In the genomic region with DNA sequence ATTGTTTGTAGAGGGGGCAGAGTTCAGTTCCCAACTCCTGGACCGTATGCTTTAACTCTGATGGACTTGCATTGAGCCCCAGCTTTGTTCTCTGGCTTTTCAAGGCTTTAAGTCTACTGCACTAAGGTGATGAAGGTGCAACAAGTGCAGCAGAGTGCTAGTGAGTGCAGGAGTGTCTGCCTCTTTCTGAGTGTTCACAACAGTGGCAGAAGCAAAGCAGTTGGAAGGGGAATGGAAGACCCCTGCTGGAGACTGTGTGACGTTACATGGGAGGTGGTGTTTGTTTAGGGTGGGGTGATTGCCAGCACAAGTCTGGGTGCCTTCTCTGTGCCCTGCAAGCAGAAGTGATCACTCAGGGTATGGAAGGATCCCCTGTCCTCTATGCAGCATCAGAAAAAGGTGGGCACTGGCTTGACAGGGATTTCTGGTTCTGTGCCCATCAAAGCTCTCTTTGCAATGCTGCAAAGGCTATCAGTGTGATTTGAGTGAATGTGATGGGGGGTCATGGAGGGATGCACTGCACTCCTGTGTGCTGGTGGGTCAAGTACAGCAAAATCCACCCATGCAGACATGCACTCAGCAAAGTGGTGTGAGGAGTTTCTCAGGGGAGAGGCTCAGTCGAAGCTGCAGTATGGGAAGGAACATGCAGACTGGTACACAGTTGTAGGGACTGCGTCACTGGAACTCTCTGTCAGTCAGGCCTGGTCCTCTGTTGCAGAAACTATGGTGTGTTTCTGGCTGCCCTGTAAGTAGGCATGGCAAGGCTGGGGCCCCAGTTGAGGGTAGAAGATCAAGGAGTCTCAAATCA, we compare ENCODE assay signal across 10 cellular contexts.
DNase-seq lines count a peak whose midpoint lies in the region; ATAC-seq and TF ChIP-seq lines count a peak whose summit lies in the region.
"Had no signal": no experiment of that assay in that cellular context is flagged by ENCODE, and none has a peak within 500 bp of the region (broad histone marks: within the 10 kb centered on the region; RNA-seq: fewer than 3 reads in every experiment).

No MANE protein-coding gene starts in this region.

- H3K79me2 ChIP-seq in PC-9 (ENCODE audit: low read depth): no peaks in the 10 kb centered on the region

- H3K27ac Mint-ChIP-seq in activated naive CD8-positive, alpha-beta T cell treated with anti-CD3 and anti-CD28 coated beads, Interleukin-2, amount 50 U/mL, for 24 hours: no peak overlapping the region

- H4K20me1 ChIP-seq in PC-9 (ENCODE audit: insufficient read depth): no peaks in the 10 kb centered on the region

- H3K9me3 ChIP-seq in PC-9 (ENCODE audit: insufficient read depth, low read depth): no peaks in the 10 kb centered on the region
- H3K9me3 ChIP-seq in lower lobe of right lung: no peaks in the 10 kb centered on the region

- intact Hi-C loops in PC-9 (cut with micrococcal nuclease; ENCODE audit: unreplicated experiment): no loop called here
- intact Hi-C loops in lower lobe of right lung (cut with DNase I): no loop called here

- H3K27me3 ChIP-seq in PC-9 (ENCODE audit: insufficient read depth, low read depth) (no peaks in the 10 kb centered on the region), lower lobe of right lung (ENCODE audit: low read depth) (no peaks in the 10 kb centered on the region)

- H3K4me1 ChIP-seq in PC-9 (replicated peaks; ENCODE audit: insufficient read depth) (no peaks in the 10 kb centered on the region), lower lobe of right lung (no peaks in the 10 kb centered on the region)

- no peaks in the 10 kb centered on the region for H3K36me3 Mint-ChIP-seq in activated naive CD8-positive, alpha-beta T cell treated with anti-CD3 and anti-CD28 coated beads, Interleukin-2, amount 50 U/mL, for 24 hours (ENCODE audit: low read depth)

- POLR2A ChIA-PET in PC-9 (lab: Charles Lee; ENCODE audit: unreplicated experiment): no interaction called here

- no peaks in the 10 kb centered on the region for H3K9me3 Mint-ChIP-seq in activated naive CD8-positive, alpha-beta T cell treated with anti-CD3 and anti-CD28 coated beads, Interleukin-2, amount 50 U/mL, for 24 hours

- H3K27ac ChIP-seq in PC-9 (no peak overlapping the region), lower lobe of right lung (no peak overlapping the region)
- H3K27ac ChIP-seq: epithelial cell of prostate had no signal

- no peak overlapping the region for H3K4me2 ChIP-seq in PC-9

- H3K36me3 ChIP-seq in PC-9 (ENCODE audit: low read depth) (no peaks in the 10 kb centered on the region), lower lobe of right lung (no peaks in the 10 kb centered on the region)

- H3K4me3 Mint-ChIP-seq in activated naive CD8-positive, alpha-beta T cell treated with anti-CD3 and anti-CD28 coated beads, Interleukin-2, amount 50 U/mL, for 24 hours: no peak overlapping the region

- H3F3A ChIP-seq in PC-9 (ENCODE audit: insufficient read depth, low read depth): no peaks in the 10 kb centered on the region

- no peaks in the 10 kb centered on the region for H3K9me2 ChIP-seq in PC-9 (ENCODE audit: insufficient read depth)

- no TSS peak for BruUV-seq in PC-9 (replicated peaks; lab: Mats Ljungman, UMichigan)

- DNase-seq in PC-9 (no peak), lower lobe of right lung (no peak), cerebellum (ENCODE audit: low spot score) (no peak)
- DNase-seq in central memory CD4-positive, alpha-beta T cell: no peak
- no peak for DNase-seq in activated CD8-positive, alpha-beta memory T cell treated with anti-CD3 and anti-CD28 coated beads, Interleukin-2, amount 50 U/mL, for 4 hours
- no peak for DNase-seq in activated naive CD8-positive, alpha-beta T cell treated with anti-CD3 and anti-CD28 coated beads, Interleukin-2, amount 50 U/mL, for 24 hours

- peak; percentile 80 for ATAC-seq in GM18511 (IDR thresholded peaks at IDR 0.05; ENCODE audit: unreplicated experiment)
- peak; percentile 69 for ATAC-seq in HG02623 (IDR thresholded peaks at IDR 0.05; ENCODE audit: unreplicated experiment)
- peak; percentile 43 to 46 for ATAC-seq in lower lobe of right lung
- no peak for ATAC-seq in activated naive CD8-positive, alpha-beta T cell treated with anti-CD3 and anti-CD28 coated beads, Interleukin-2, amount 50 U/mL, for 24 hours
- ATAC-seq: K562 had no signal

- H3K4me1 Mint-ChIP-seq in activated naive CD8-positive, alpha-beta T cell treated with anti-CD3 and anti-CD28 coated beads, Interleukin-2, amount 50 U/mL, for 24 hours: no peaks in the 10 kb centered on the region

- no peak overlapping the region for H2AFZ ChIP-seq in PC-9

- TF ChIP-seq CTCF in PC-9 (conservative IDR thresholded peaks at IDR 0.05) (0 out of 2 replicates have a peak, but pooled peaks have one; percentile 28), lower lobe of right lung (IDR thresholded peaks at IDR 0.05) (no peak)

- CTCF ChIA-PET in PC-9 (lab: Charles Lee): no interaction called here

- H3K27me3 Mint-ChIP-seq in activated naive CD8-positive, alpha-beta T cell treated with anti-CD3 and anti-CD28 coated beads, Interleukin-2, amount 50 U/mL, for 24 hours: no peaks in the 10 kb centered on the region

- no peak overlapping the region for H3K4me3 ChIP-seq in PC-9
- no peak overlapping the region for H3K4me3 ChIP-seq in lower lobe of right lung
- H3K4me3 ChIP-seq: K562 had no signal
